In genomic region chr1:10860682-10861081, GRCh38 we compare ENCODE assay signal across 20 cellular contexts.
DNase-seq lines count a peak whose midpoint lies in the region; ATAC-seq and TF ChIP-seq lines count a peak whose summit lies in the region.
"Had no signal": no experiment of that assay in that cellular context is flagged by ENCODE, and none has a peak within 500 bp of the region (broad histone marks: within the 10 kb centered on the region; RNA-seq: fewer than 3 reads in every experiment).

No MANE protein-coding gene starts in this region.

- ATAC-seq in Right ventricle myocardium superior (ENCODE audit: poor library complexity) (peak; percentile 67), upper lobe of right lung (peak; percentile 83), GM21515 (IDR thresholded peaks at IDR 0.05; ENCODE audit: unreplicated experiment) (no peak)
- ATAC-seq: PC-3 had no signal

- DNase-seq in Right ventricle myocardium superior (peak; percentile 48), right atrium auricular region (ENCODE audit: low spot score) (no peak), mesendoderm (no peak), upper lobe of right lung (peak; percentile 65), NCI-H510A treated with DMSO at 0.1 percent for 48 hours (lab: John Stamatoyannopoulos, UW) (no peak)
- DNase-seq in CD8-positive, alpha-beta memory T cell: no peak
- DNase-seq: AML-193, DMS79 treated with DMSO at 0.1 percent for 48 hours, GOT3, KBM-7, MV-4-11, NCI-H1417, NCI-H187 treated with DMSO at 0.1 percent for 48 hours, NCI-H226, NCI-H526, PC-3, RPMI8226, SJCRH30 had no signal

- H2BK120ac ChIP-seq in mesendoderm (ENCODE audit: low read depth, low read length): no peak overlapping the region

- H3K4me1 ChIP-seq in right atrium auricular region (peaks cover 0 to 49% of the 10 kb centered on the region in 2 donors), mesendoderm (ENCODE audit: control insufficient read depth, low read depth, low read length) (no peaks in the 10 kb centered on the region), upper lobe of right lung (no peaks in the 10 kb centered on the region)
- H3K4me1 ChIP-seq in CD8-positive, alpha-beta memory T cell (ENCODE audit: insufficient read depth, low read length): no peaks in the 10 kb centered on the region

- CTCF ChIA-PET in CD8-positive, alpha-beta memory T cell (lab: Charles Lee): interaction anchor here (3.4 kb wide), 1 partner anchor 366 kb away, joined by 10 read pairs; no protein-coding TSS in a partner anchor

- TF ChIP-seq CTCF in right atrium auricular region (IDR thresholded peaks at IDR 0.05) (no peak), upper lobe of right lung (IDR thresholded peaks at IDR 0.05) (no peak)

- no peak overlapping the region for H3K4me3 ChIP-seq in right atrium auricular region
- H3K4me3 ChIP-seq in mesendoderm (ENCODE audit: low read length): no peak overlapping the region
- no peak overlapping the region for H3K4me3 ChIP-seq in upper lobe of right lung
- H3K4me3 ChIP-seq in CD8-positive, alpha-beta memory T cell (ENCODE audit: low read length): no peak overlapping the region
- H3K4me3 ChIP-seq: SJCRH30 had no signal

- peak overlapping the region; percentile 34 for H3K56ac ChIP-seq in mesendoderm (ENCODE audit: low read length)

- H4K8ac ChIP-seq in mesendoderm (ENCODE audit: low read depth, low read length): no peak overlapping the region

- H3K27ac ChIP-seq in right atrium auricular region: peak overlapping the region; percentile 60 to 74
- H3K27ac ChIP-seq in mesendoderm (ENCODE audit: low read depth, low read length): no peak overlapping the region
- H3K27ac ChIP-seq in upper lobe of right lung: no peak overlapping the region
- H3K27ac ChIP-seq in CD8-positive, alpha-beta memory T cell (ENCODE audit: low read depth, low read length): no peak overlapping the region
- H3K27ac ChIP-seq: SJCRH30 had no signal

- no peak overlapping the region for H3K4me2 ChIP-seq in mesendoderm (ENCODE audit: low read length)

- intact Hi-C loops in Right ventricle myocardium superior (cut with DNase I) (loop anchor here (5.0 to 10.0 kb wide), 2 partner anchors 63 to 196 kb away; partner anchors contain the start of gene CASZ1), upper lobe of right lung (cut with DNase I) (loop anchor here (10.0 kb wide), 1 partner anchor 356 kb away; no protein-coding TSS in a partner anchor)

- H3K27me3 Mint-ChIP-seq in CD8-positive, alpha-beta memory T cell: peaks cover 6 to 27% of the 10 kb centered on the region in 2 donors

- H3K36me3 Mint-ChIP-seq in CD8-positive, alpha-beta memory T cell: no peaks in the 10 kb centered on the region

- H3K4me3 Mint-ChIP-seq in CD8-positive, alpha-beta memory T cell: no peak overlapping the region

- H2BK5ac ChIP-seq in mesendoderm (ENCODE audit: low read length): no peak overlapping the region

- peaks cover under 1 to 6% (median 2%) of the 10 kb centered on the region in 3 donors for H3K4me1 Mint-ChIP-seq in CD8-positive, alpha-beta memory T cell
- H3K4me1 Mint-ChIP-seq: CD14-positive monocyte had no signal

- no peaks in the 10 kb centered on the region for H3K79me1 ChIP-seq in mesendoderm (ENCODE audit: low read length)

- no peak overlapping the region for H3K4ac ChIP-seq in mesendoderm (ENCODE audit: low read depth, low read length)

- H3K9me3 ChIP-seq in right atrium auricular region (no peaks in the 10 kb centered on the region), upper lobe of right lung (no peaks in the 10 kb centered on the region)
- H3K9me3 ChIP-seq in CD8-positive, alpha-beta memory T cell (ENCODE audit: low read length): no peaks in the 10 kb centered on the region
- H3K9me3 ChIP-seq: SJCRH30 had no signal

- no peaks in the 10 kb centered on the region for H3K36me3 ChIP-seq in right atrium auricular region
- no peaks in the 10 kb centered on the region for H3K36me3 ChIP-seq in mesendoderm (ENCODE audit: control insufficient read depth, insufficient read depth, low read length)
- H3K36me3 ChIP-seq in upper lobe of right lung: no peaks in the 10 kb centered on the region
- no peaks in the 10 kb centered on the region for H3K36me3 ChIP-seq in CD8-positive, alpha-beta memory T cell (ENCODE audit: insufficient read depth, low read length)
- H3K36me3 ChIP-seq: SJCRH30 had no signal

- no peaks in the 10 kb centered on the region for H3K9me3 Mint-ChIP-seq in CD8-positive, alpha-beta memory T cell

- POLR2A ChIA-PET in CD8-positive, alpha-beta memory T cell (lab: Charles Lee): no interaction called here

- H3K18ac ChIP-seq in mesendoderm (ENCODE audit: low read length): no peak overlapping the region

- H3K27me3 ChIP-seq in right atrium auricular region (no peaks in the 10 kb centered on the region), mesendoderm (ENCODE audit: insufficient read depth, low read length, poor library complexity) (no peaks in the 10 kb centered on the region), upper lobe of right lung (peaks cover 5% of the 10 kb centered on the region)
- H3K27me3 ChIP-seq in CD8-positive, alpha-beta memory T cell (ENCODE audit: insufficient read depth, low read length, poor library complexity, severe bottlenecking): no peaks in the 10 kb centered on the region

- no peaks in the 10 kb centered on the region for H3K79me2 ChIP-seq in mesendoderm (ENCODE audit: control insufficient read depth, insufficient read depth, low read length)

- no peak overlapping the region for H2AK5ac ChIP-seq in mesendoderm (ENCODE audit: low read length)

- no peak overlapping the region for H4K5ac ChIP-seq in mesendoderm (ENCODE audit: low read length)

- H3K27ac Mint-ChIP-seq in CD8-positive, alpha-beta memory T cell: no peak overlapping the region
- H3K27ac Mint-ChIP-seq: CD14-positive monocyte had no signal

- H3K9ac ChIP-seq in mesendoderm (ENCODE audit: low read length): no peak overlapping the region

- no peak overlapping the region for H2BK15ac ChIP-seq in mesendoderm (replicated peaks; ENCODE audit: low read depth)

- no peak overlapping the region for H3K23ac ChIP-seq in mesendoderm (ENCODE audit: low read length)

- WGBS in mesendoderm (ENCODE audit: extremely low coverage, insufficient coverage, low lambda C conversion rate): no CpG with 5 or more reads among the region's 11 CpGs

Comparison
In these comparisons a context has a peak if more than half of its experiments do, and no peak if none do; other contexts are left out.
1. DNase-seq: peak in Right ventricle myocardium superior (single experiment) and upper lobe of right lung (single experiment); none in right atrium auricular region (single experiment), mesendoderm (single experiment), CD8-positive, alpha-beta memory T cell (0 of 5) and NCI-H510A treated with DMSO at 0.1 percent for 48 hours (single experiment).
2. H3K27ac ChIP-seq: peak in right atrium auricular region (2 of 2); none in mesendoderm (single experiment), upper lobe of right lung (single experiment) and CD8-positive, alpha-beta memory T cell (single experiment).